Comparison of ENCODE assay signal across 1 cellular context in genomic region chr1:65172936-65173335, GRCh38.
TF ChIP-seq lines count a peak whose summit lies in the region.

No MANE protein-coding gene starts in this region.

TF ChIP-seq in GM23338, 12 proteins besides CTCF, POLR2A, EP300 and RAD21:
- no peak for TF ChIP-seq NANOG (IDR thresholded peaks at IDR 0.05; ENCODE audit: borderline replicate concordance)
- TF ChIP-seq ZNF114 (CRISPR knock-in tag; IDR thresholded peaks at IDR 0.05), result no peak
- no peak for TF ChIP-seq POLR2AphosphoS5 (IDR thresholded peaks at IDR 0.05; ENCODE audit: low read depth)
- no peak for TF ChIP-seq CREB1 (CRISPR knock-in tag; IDR thresholded peaks at IDR 0.05; ENCODE audit: low read depth)
- TF ChIP-seq EZH2phosphoT487 (IDR thresholded peaks at IDR 0.05; ENCODE audit: unreplicated experiment), result no peak
- TF ChIP-seq, protein P1, sequence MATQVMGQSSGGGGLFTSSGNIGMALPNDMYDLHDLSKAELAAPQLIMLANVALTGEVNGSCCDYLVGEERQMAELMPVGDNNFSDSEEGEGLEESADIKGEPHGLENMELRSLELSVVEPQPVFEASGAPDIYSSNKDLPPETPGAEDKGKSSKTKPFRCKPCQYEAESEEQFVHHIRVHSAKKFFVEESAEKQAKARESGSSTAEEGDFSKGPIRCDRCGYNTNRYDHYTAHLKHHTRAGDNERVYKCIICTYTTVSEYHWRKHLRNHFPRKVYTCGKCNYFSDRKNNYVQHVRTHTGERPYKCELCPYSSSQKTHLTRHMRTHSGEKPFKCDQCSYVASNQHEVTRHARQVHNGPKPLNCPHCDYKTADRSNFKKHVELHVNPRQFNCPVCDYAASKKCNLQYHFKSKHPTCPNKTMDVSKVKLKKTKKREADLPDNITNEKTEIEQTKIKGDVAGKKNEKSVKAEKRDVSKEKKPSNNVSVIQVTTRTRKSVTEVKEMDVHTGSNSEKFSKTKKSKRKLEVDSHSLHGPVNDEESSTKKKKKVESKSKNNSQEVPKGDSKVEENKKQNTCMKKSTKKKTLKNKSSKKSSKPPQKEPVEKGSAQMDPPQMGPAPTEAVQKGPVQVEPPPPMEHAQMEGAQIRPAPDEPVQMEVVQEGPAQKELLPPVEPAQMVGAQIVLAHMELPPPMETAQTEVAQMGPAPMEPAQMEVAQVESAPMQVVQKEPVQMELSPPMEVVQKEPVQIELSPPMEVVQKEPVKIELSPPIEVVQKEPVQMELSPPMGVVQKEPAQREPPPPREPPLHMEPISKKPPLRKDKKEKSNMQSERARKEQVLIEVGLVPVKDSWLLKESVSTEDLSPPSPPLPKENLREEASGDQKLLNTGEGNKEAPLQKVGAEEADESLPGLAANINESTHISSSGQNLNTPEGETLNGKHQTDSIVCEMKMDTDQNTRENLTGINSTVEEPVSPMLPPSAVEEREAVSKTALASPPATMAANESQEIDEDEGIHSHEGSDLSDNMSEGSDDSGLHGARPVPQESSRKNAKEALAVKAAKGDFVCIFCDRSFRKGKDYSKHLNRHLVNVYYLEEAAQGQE (IDR thresholded peaks at IDR 0.05; ENCODE audit: unreplicated experiment), result no peak
- TF ChIP-seq ZNF331 (CRISPR knock-in tag; IDR thresholded peaks at IDR 0.05; ENCODE audit: low read depth), result no peak
- no peak for TF ChIP-seq JUNB (IDR thresholded peaks at IDR 0.05; ENCODE audit: unreplicated experiment)
- TF ChIP-seq EZH2 (IDR thresholded peaks at IDR 0.05; ENCODE audit: low read depth, unreplicated experiment), result no peak
- TF ChIP-seq, protein P2, sequence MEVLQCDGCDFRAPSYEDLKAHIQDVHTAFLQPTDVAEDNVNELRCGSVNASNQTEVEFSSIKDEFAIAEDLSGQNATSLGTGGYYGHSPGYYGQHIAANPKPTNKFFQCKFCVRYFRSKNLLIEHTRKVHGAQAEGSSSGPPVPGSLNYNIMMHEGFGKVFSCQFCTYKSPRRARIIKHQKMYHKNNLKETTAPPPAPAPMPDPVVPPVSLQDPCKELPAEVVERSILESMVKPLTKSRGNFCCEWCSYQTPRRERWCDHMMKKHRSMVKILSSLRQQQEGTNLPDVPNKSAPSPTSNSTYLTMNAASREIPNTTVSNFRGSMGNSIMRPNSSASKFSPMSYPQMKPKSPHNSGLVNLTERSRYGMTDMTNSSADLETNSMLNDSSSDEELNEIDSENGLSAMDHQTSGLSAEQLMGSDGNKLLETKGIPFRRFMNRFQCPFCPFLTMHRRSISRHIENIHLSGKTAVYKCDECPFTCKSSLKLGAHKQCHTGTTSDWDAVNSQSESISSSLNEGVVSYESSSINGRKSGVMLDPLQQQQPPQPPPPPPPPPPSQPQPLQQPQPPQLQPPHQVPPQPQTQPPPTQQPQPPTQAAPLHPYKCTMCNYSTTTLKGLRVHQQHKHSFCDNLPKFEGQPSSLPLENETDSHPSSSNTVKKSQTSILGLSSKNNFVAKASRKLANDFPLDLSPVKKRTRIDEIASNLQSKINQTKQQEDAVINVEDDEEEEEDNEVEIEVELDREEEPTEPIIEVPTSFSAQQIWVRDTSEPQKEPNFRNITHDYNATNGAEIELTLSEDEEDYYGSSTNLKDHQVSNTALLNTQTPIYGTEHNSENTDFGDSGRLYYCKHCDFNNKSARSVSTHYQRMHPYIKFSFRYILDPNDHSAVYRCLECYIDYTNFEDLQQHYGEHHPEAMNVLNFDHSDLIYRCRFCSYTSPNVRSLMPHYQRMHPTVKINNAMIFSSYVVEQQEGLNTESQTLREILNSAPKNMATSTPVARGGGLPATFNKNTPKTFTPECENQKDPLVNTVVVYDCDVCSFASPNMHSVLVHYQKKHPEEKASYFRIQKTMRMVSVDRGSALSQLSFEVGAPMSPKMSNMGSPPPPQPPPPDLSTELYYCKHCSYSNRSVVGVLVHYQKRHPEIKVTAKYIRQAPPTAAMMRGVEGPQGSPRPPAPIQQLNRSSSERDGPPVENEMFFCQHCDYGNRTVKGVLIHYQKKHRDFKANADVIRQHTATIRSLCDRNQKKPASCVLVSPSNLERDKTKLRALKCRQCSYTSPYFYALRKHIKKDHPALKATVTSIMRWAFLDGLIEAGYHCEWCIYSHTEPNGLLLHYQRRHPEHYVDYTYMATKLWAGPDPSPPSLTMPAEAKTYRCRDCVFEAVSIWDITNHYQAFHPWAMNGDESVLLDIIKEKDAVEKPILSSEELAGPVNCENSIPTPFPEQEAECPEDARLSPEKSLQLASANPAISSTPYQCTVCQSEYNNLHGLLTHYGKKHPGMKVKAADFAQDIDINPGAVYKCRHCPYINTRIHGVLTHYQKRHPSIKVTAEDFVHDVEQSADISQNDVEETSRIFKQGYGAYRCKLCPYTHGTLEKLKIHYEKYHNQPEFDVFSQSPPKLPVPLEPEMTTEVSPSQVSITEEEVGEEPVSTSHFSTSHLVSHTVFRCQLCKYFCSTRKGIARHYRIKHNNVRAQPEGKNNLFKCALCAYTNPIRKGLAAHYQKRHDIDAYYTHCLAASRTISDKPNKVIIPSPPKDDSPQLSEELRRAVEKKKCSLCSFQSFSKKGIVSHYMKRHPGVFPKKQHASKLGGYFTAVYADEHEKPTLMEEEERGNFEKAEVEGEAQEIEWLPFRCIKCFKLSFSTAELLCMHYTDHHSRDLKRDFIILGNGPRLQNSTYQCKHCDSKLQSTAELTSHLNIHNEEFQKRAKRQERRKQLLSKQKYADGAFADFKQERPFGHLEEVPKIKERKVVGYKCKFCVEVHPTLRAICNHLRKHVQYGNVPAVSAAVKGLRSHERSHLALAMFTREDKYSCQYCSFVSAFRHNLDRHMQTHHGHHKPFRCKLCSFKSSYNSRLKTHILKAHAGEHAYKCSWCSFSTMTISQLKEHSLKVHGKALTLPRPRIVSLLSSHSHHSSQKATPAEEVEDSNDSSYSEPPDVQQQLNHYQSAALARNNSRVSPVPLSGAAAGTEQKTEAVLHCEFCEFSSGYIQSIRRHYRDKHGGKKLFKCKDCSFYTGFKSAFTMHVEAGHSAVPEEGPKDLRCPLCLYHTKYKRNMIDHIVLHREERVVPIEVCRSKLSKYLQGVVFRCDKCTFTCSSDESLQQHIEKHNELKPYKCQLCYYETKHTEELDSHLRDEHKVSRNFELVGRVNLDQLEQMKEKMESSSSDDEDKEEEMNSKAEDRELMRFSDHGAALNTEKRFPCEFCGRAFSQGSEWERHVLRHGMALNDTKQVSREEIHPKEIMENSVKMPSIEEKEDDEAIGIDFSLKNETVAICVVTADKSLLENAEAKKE (CRISPR knock-in tag; IDR thresholded peaks at IDR 0.05), result no peak
- no peak for TF ChIP-seq ETS1 (IDR thresholded peaks at IDR 0.05)
- TF ChIP-seq STAT1 (IDR thresholded peaks at IDR 0.05; ENCODE audit: unreplicated experiment), result no peak
